Comparison of ENCODE assay signal across 22 cellular contexts in genomic region chr13:66845393-66845792, GRCh38.
"Had no signal": no experiment of that assay in that cellular context is flagged by ENCODE, and none has a peak within 500 bp of the region (broad histone marks: within the 10 kb centered on the region; RNA-seq: fewer than 3 reads in every experiment).

No MANE protein-coding gene starts in this region.

- H3K27me3 Mint-ChIP-seq: effector memory CD8-positive, alpha-beta T cell; naive thymus-derived CD8-positive, alpha-beta T cell; stimulated activated naive CD8-positive, alpha-beta T cell treated with anti-CD3 and anti-CD28 coated beads, Interleukin-15, Interleukin-2, amounts not matched to agents 100 ng/mL and 50 ng/mL, for 24 hours had no signal

- H3K27ac ChIP-seq: ovary, right lobe of liver, suprapubic skin, thyroid gland had no signal

- H3K4me3 Mint-ChIP-seq: effector memory CD8-positive, alpha-beta T cell; naive thymus-derived CD8-positive, alpha-beta T cell; nephron progenitor cell; stimulated activated effector memory CD8-positive, alpha-beta T cell treated with anti-CD3 and anti-CD28 coated beads, Interleukin-12 subunit alpha, Interleukin-12 subunit beta, amount 100 ng/mL, for 72 hours; stimulated activated naive CD8-positive, alpha-beta T cell treated with anti-CD3 and anti-CD28 coated beads, Interleukin-15, Interleukin-2, amounts not matched to agents 100 ng/mL and 50 ng/mL, for 24 hours had no signal

- H3K4me2 ChIP-seq: smooth muscle cell had no signal

- H3K4me1 Mint-ChIP-seq: naive thymus-derived CD8-positive, alpha-beta T cell; nephron progenitor cell; stimulated activated effector memory CD8-positive, alpha-beta T cell treated with anti-CD3 and anti-CD28 coated beads, Interleukin-12 subunit alpha, Interleukin-12 subunit beta, amount 100 ng/mL, for 72 hours had no signal

- H3K4me3 ChIP-seq: ovary, right lobe of liver, smooth muscle cell, suprapubic skin, thyroid gland had no signal

- DNase-seq: caudate nucleus; cerebellar nuclear complex; cortex of kidney; effector memory CD8-positive, alpha-beta T cell; mammary epithelial cell; mesendoderm; midbrain; naive thymus-derived CD8-positive, alpha-beta T cell; nephron progenitor cell; occipital lobe; ovary; retina; right lobe of liver; stimulated activated CD4-positive, alpha-beta T cell treated with anti-CD3 and anti-CD28 coated beads, Interleukin-2, amount 100 ng/mL, for 24 hours; stimulated activated CD4-positive, alpha-beta T cell treated with anti-CD3 and anti-CD28 coated beads, Interleukin-4, amount 100 ng/mL, for 24 hours; thyroid gland; trophoblast cell had no signal

- H3K9me3 ChIP-seq: ovary, right lobe of liver, suprapubic skin, thyroid gland had no signal

- H3K27ac Mint-ChIP-seq: effector memory CD8-positive, alpha-beta T cell; naive thymus-derived CD8-positive, alpha-beta T cell; nephron progenitor cell; stimulated activated effector memory CD8-positive, alpha-beta T cell treated with anti-CD3 and anti-CD28 coated beads, Interleukin-12 subunit alpha, Interleukin-12 subunit beta, amount 100 ng/mL, for 72 hours; stimulated activated naive CD8-positive, alpha-beta T cell treated with anti-CD3 and anti-CD28 coated beads, Interleukin-15, Interleukin-2, amounts not matched to agents 100 ng/mL and 50 ng/mL, for 24 hours had no signal

- H3K36me3 Mint-ChIP-seq: naive thymus-derived CD8-positive, alpha-beta T cell; stimulated activated effector memory CD8-positive, alpha-beta T cell treated with anti-CD3 and anti-CD28 coated beads, Interleukin-12 subunit alpha, Interleukin-12 subunit beta, amount 100 ng/mL, for 72 hours had no signal

- ATAC-seq: effector memory CD8-positive, alpha-beta T cell; left lobe of liver; naive thymus-derived CD8-positive, alpha-beta T cell; right lobe of liver; stimulated activated effector memory CD8-positive, alpha-beta T cell treated with anti-CD3 and anti-CD28 coated beads, Interleukin-12 subunit alpha, Interleukin-12 subunit beta, amount 100 ng/mL, for 72 hours had no signal

- H3K36me3 ChIP-seq: ovary, right lobe of liver, suprapubic skin, thyroid gland had no signal

- H3K4me1 ChIP-seq: right lobe of liver, suprapubic skin, thyroid gland had no signal

- H3K9me3 Mint-ChIP-seq: naive thymus-derived CD8-positive, alpha-beta T cell; nephron progenitor cell had no signal

- H3K27me3 ChIP-seq: ovary, right lobe of liver, suprapubic skin, thyroid gland had no signal
